ENCODE assay signal across 27 cellular contexts in genomic region chr11:13209379-13209778, GRCh38.
"Had no signal": no experiment of that assay in that cellular context is flagged by ENCODE, and none has a peak within 500 bp of the region (broad histone marks: within the 10 kb centered on the region; RNA-seq: fewer than 3 reads in every experiment).

No MANE protein-coding gene starts in this region.

- H3K27me3 ChIP-seq: gastroesophageal sphincter, pancreas, tibial artery, upper lobe of right lung had no signal

- H3K9me3 ChIP-seq: gastroesophageal sphincter, pancreas, psoas muscle, tibial artery, upper lobe of right lung had no signal

- ATAC-seq: gastroesophageal sphincter; left ventricle myocardium superior; stimulated activated memory B cell treated with anti-CD40 and anti-IgM and Interleukin-4, amounts not matched to agents 10 μg/mL and 1 μg/mL and 100 μg/mL, for 72 hours; stimulated activated naive CD8-positive, alpha-beta T cell treated with anti-CD3 and anti-CD28 coated beads, Interleukin-15, amount 100 ng/mL, for 72 hours; upper lobe of right lung had no signal

- FAIRE-seq: endothelial cell of umbilical vein, keratinocyte, pancreas had no signal

- H3K36me3 Mint-ChIP-seq: activated CD4-positive, alpha-beta memory T cell treated with anti-CD3 and anti-CD28 coated beads for 36 hours; activated naive CD4-positive, alpha-beta T cell treated with anti-CD3 and anti-CD28 coated beads, Interleukin-2, amount 10 ng/mL, durations not matched to agents 7 days and 5 days; activated naive CD8-positive, alpha-beta T cell treated with anti-CD3 and anti-CD28 coated beads, Interleukin-2, amount 10 ng/mL, durations not matched to agents 7 days and 5 days; naive B cell; stimulated activated memory B cell treated with anti-CD40 and anti-IgM and Interleukin-4, amounts not matched to agents 10 μg/mL and 1 μg/mL and 100 μg/mL, for 72 hours had no signal

- H3K27ac ChIP-seq: psoas muscle, tibial artery had no signal

- H3K27ac Mint-ChIP-seq: activated CD4-positive, alpha-beta memory T cell treated with anti-CD3 and anti-CD28 coated beads for 36 hours; activated naive CD4-positive, alpha-beta T cell treated with anti-CD3 and anti-CD28 coated beads, Interleukin-2, amount 10 ng/mL, durations not matched to agents 7 days and 5 days; activated naive CD8-positive, alpha-beta T cell treated with anti-CD3 and anti-CD28 coated beads, Interleukin-2, amount 10 ng/mL, durations not matched to agents 7 days and 5 days; activated T-helper 1 cell treated with anti-CD3 and anti-CD28 coated beads, Interleukin-12 subunit alpha, Interleukin-12 subunit beta, Interleukin-2, Interleukin-4 antibody, amounts not matched to agents 30 ng/mL and 10 ng/mL and 1 ng/mL, durations not matched to agents 14 hours and 24 hours and 36 hours; nephron progenitor cell; stimulated activated memory B cell treated with anti-CD40 and anti-IgM and Interleukin-4, amounts not matched to agents 10 μg/mL and 1 μg/mL and 100 μg/mL, for 72 hours had no signal

- H3K4me1 ChIP-seq: psoas muscle had no signal

- H3K4me3 ChIP-seq: gastroesophageal sphincter, pancreas, psoas muscle, smooth muscle cell, tibial artery, upper lobe of right lung had no signal

- H3K36me3 ChIP-seq: gastroesophageal sphincter, pancreas, tibial artery, upper lobe of right lung had no signal

- H3K9me3 Mint-ChIP-seq: activated CD4-positive, alpha-beta memory T cell treated with anti-CD3 and anti-CD28 coated beads for 36 hours; activated naive CD4-positive, alpha-beta T cell treated with anti-CD3 and anti-CD28 coated beads, Interleukin-2, amount 10 ng/mL, durations not matched to agents 7 days and 5 days; activated naive CD8-positive, alpha-beta T cell treated with anti-CD3 and anti-CD28 coated beads, Interleukin-2, amount 10 ng/mL, durations not matched to agents 7 days and 5 days; activated T-helper 1 cell treated with anti-CD3 and anti-CD28 coated beads, Interleukin-12 subunit alpha, Interleukin-12 subunit beta, Interleukin-2, Interleukin-4 antibody, amounts not matched to agents 30 ng/mL and 10 ng/mL and 1 ng/mL, durations not matched to agents 14 hours and 24 hours and 36 hours; naive B cell; nephron progenitor cell; stimulated activated memory B cell treated with anti-CD40 and anti-IgM and Interleukin-4, amounts not matched to agents 10 μg/mL and 1 μg/mL and 100 μg/mL, for 72 hours; stimulated activated naive CD8-positive, alpha-beta T cell treated with anti-CD3 and anti-CD28 coated beads, Interleukin-15, amount 100 ng/mL, for 72 hours had no signal

- H3K4me3 Mint-ChIP-seq: activated CD4-positive, alpha-beta memory T cell treated with anti-CD3 and anti-CD28 coated beads for 36 hours; activated naive CD4-positive, alpha-beta T cell treated with anti-CD3 and anti-CD28 coated beads, Interleukin-2, amount 10 ng/mL, durations not matched to agents 7 days and 5 days; activated naive CD8-positive, alpha-beta T cell treated with anti-CD3 and anti-CD28 coated beads, Interleukin-2, amount 10 ng/mL, durations not matched to agents 7 days and 5 days; activated T-helper 1 cell treated with anti-CD3 and anti-CD28 coated beads, Interleukin-12 subunit alpha, Interleukin-12 subunit beta, Interleukin-2, Interleukin-4 antibody, amounts not matched to agents 30 ng/mL and 10 ng/mL and 1 ng/mL, durations not matched to agents 14 hours and 24 hours and 36 hours; naive B cell; nephron progenitor cell; stimulated activated memory B cell treated with anti-CD40 and anti-IgM and Interleukin-4, amounts not matched to agents 10 μg/mL and 1 μg/mL and 100 μg/mL, for 72 hours; stimulated activated naive CD8-positive, alpha-beta T cell treated with anti-CD3 and anti-CD28 coated beads, Interleukin-15, amount 100 ng/mL, for 72 hours had no signal

- H3K27me3 Mint-ChIP-seq: activated CD4-positive, alpha-beta memory T cell treated with anti-CD3 and anti-CD28 coated beads for 36 hours; activated naive CD4-positive, alpha-beta T cell treated with anti-CD3 and anti-CD28 coated beads, Interleukin-2, amount 10 ng/mL, durations not matched to agents 7 days and 5 days; stimulated activated naive CD8-positive, alpha-beta T cell treated with anti-CD3 and anti-CD28 coated beads, Interleukin-15, amount 100 ng/mL, for 72 hours had no signal

- DNase-seq: activated CD4-positive, alpha-beta memory T cell treated with anti-CD3 and anti-CD28 coated beads for 36 hours; activated CD4-positive, alpha-beta T cell treated with anti-CD3 and anti-CD28 coated beads for 4 hours; activated CD4-positive, CD25-positive, alpha-beta regulatory T cell; activated CD8-positive, alpha-beta memory T cell treated with anti-CD3 and anti-CD28 coated beads, Interleukin-2, amount 50 U/mL, for 4 hours; activated gamma-delta T cell; activated naive CD4-positive, alpha-beta T cell treated with anti-CD3 and anti-CD28 coated beads, Interleukin-2, amount 10 ng/mL, durations not matched to agents 7 days and 5 days; activated naive CD8-positive, alpha-beta T cell treated with anti-CD3 and anti-CD28 coated beads, Interleukin-2, amount 10 ng/mL, durations not matched to agents 7 days and 5 days; activated T-cell treated with anti-CD3 and anti-CD28 coated beads, Interleukin-2, amount 50 U/mL, for 1 hour; amniotic stem cell; left cardiac atrium; left ventricle myocardium superior; naive B cell; nephron progenitor cell; pancreas; psoas muscle; stimulated activated CD4-positive, alpha-beta T cell treated with anti-CD3 and anti-CD28 coated beads, Interleukin-1b, Interleukin-23, amount 100 ng/mL, for 48 hours; stimulated activated CD4-positive, alpha-beta T cell treated with anti-CD3 and anti-CD28 coated beads, Interleukin-4, amount 100 ng/mL, for 4 hours; stimulated activated CD8-positive, alpha-beta memory T cell treated with anti-CD3 and anti-CD28 coated beads, Interleukin-4, amount 100 ng/mL, for 48 hours; stimulated activated naive CD8-positive, alpha-beta T cell treated with anti-CD3 and anti-CD28 coated beads, Interleukin-15, amount 100 ng/mL, for 72 hours; tibial artery; upper lobe of right lung had no signal
